In the genomic region with DNA sequence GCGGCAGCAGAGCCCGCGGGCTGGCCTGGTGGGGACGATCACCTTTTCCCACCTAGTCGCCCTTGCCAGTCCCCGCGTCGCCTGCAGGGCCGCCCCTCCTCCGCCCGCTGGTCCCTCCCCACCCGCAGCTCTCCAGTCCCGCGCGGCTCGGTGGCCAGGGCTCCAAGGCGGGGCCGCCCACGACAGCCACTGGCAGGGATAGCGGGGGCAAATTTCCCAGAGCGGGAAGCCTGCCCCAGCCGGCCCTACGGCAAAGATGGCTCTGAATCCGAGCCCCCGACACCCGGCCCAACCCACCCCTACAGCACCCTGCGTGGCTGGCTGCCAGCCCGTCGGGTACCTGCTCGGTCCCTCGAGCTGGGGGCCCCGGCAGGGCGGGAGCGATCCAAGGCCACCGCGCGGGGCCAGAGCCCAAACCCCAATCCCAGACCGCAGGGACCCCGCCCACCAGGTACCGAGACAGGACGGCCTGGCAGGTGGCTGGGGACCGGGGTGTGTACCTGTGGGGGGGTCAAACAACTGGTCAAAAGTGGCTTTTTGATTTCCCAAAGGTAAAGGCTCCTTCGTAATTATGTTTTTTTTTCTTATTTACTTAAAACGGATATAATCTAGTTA, we compare ENCODE assay signal across 31 cellular contexts. TPM values are rescaled to one million over a fixed set of nuclear protein-coding genes. Genes with fewer than 3 reads are reported as not detected.
"Had no signal": no experiment of that assay in that cellular context is flagged by ENCODE, and none has a peak within 500 bp of the region (broad histone marks: within the 10 kb centered on the region; RNA-seq: fewer than 3 reads in every experiment).

No MANE protein-coding gene starts in this region.

- ATAC-seq: activated naive CD8-positive, alpha-beta T cell treated with anti-CD3 and anti-CD28 coated beads, Interleukin-2, amount 50 U/mL, for 24 hours; activated T-cell treated with anti-CD3 and anti-CD28 coated beads, Interleukin-2, amount 50 U/mL, for 4 hours; activated T-helper 17 cell treated with anti-CD3 and anti-CD28 coated beads, Interleukin-2, amount 50 U/mL, for 72 hours; effector memory CD8-positive, alpha-beta T cell; left lobe of liver; natural killer cell; sciatic nerve; SK-N-SH treated with all-trans-retinoic acid at 6 μM for 48 hours; stimulated activated naive CD8-positive, alpha-beta T cell treated with anti-CD3 and anti-CD28 coated beads, Interleukin-15, Interleukin-2, amounts not matched to agents 100 U/mL and 50 U/mL, for 24 hours; T-helper 17 cell had no signal

- H3K27me3 ChIP-seq: neural progenitor cell had no signal

- DNase-seq: activated CD4-positive, alpha-beta memory T cell treated with anti-CD3 and anti-CD28 coated beads, Interleukin-2, amount 10 ng/mL, durations not matched to agents 7 days and 5 days; activated CD4-positive, alpha-beta T cell treated with anti-CD3 and anti-CD28 coated beads for 1 hour; activated CD4-positive, alpha-beta T cell treated with anti-CD3 and anti-CD28 coated beads, Interleukin-2, amount 10 ng/mL, durations not matched to agents 7 days and 5 days; activated CD8-positive, alpha-beta memory T cell treated with anti-CD3 and anti-CD28 coated beads, Interleukin-2, amount 50 U/mL, for 48 hours; activated naive CD8-positive, alpha-beta T cell treated with anti-CD3 and anti-CD28 coated beads, Interleukin-2, amount 50 U/mL, for 24 hours; activated T-cell treated with anti-CD3 and anti-CD28 coated beads, Interleukin-2, amount 50 U/mL, for 4 hours; effector memory CD8-positive, alpha-beta T cell; erythroblast; immature natural killer cell; lower lobe of right lung; mesendoderm; natural killer cell; occipital lobe; stimulated activated CD4-positive, alpha-beta T cell treated with anti-CD3 and anti-CD28 coated beads, Interleukin-12 subunit alpha, Interleukin-12 subunit beta, amount 100 ng/mL, for 4 hours; stimulated activated CD4-positive, alpha-beta T cell treated with anti-CD3 and anti-CD28 coated beads, Interleukin-4, amount 100 ng/mL, for 1 hour; stimulated activated naive CD8-positive, alpha-beta T cell treated with anti-CD3 and anti-CD28 coated beads, Interleukin-15, Interleukin-2, amounts not matched to agents 100 U/mL and 50 U/mL, for 24 hours; T-helper 17 cell; T1000; tibial artery had no signal

- H3K27ac ChIP-seq: lower lobe of right lung, neural progenitor cell, skin epidermis, tibial artery had no signal

- FAIRE-seq: colon had no signal

- H3K4me1 ChIP-seq: lower lobe of right lung, neural progenitor cell, tibial artery had no signal

- H3K4me3 ChIP-seq: lower lobe of right lung, neural progenitor cell, tibial artery had no signal

- H3K36me3 ChIP-seq: gastroesophageal sphincter, lower lobe of right lung, tibial artery had no signal

RNA-seq across cellular contexts. Expression of a gene that starts 6.3 kb away (rescaled TPM):
- total RNA-seq: activated CD4-positive, alpha-beta memory T cell treated with anti-CD3 and anti-CD28 coated beads, Interleukin-2, amount 10 ng/mL, durations not matched to agents 7 days and 5 days; activated T-cell treated with anti-CD3 and anti-CD28 coated beads, Interleukin-2, amount 50 U/mL, for 4 hours; activated T-helper 17 cell treated with anti-CD3 and anti-CD28 coated beads, Interleukin-2, amount 50 U/mL, for 72 hours; dermis microvascular lymphatic vessel endothelial cell; fibroblast of villous mesenchyme; left lobe of liver; lower lobe of right lung; natural killer cell; progenitor cell of endocrine pancreas; T-helper 17 cell had no signal
- polyA plus RNA-seq: fibroblast of lung had no signal
